In genomic region chr16:89855301-89855945, GRCh38 we compare ENCODE assay signal across 27 cellular contexts.
"Had no signal": no experiment of that assay in that cellular context is flagged by ENCODE, and none has a peak within 500 bp of the region (broad histone marks: within the 10 kb centered on the region; RNA-seq: fewer than 3 reads in every experiment).

No MANE protein-coding gene starts in this region.

- H3K27ac Mint-ChIP-seq: activated naive CD4-positive, alpha-beta T cell treated with anti-CD3 and anti-CD28 coated beads, Interleukin-2, amount 50 U/mL, for 72 hours; activated T-cell treated with anti-CD3 and anti-CD28 coated beads, Interleukin-2, amount 50 U/mL, for 72 hours; endodermal cell; natural killer cell treated with Interleukin-12 subunit alpha and Interleukin-12 subunit beta and Interleukin-15 and Interleukin-18, amount 100 ng/mL, for 72 hours; progenitor cell of endocrine pancreas; stimulated activated naive CD8-positive, alpha-beta T cell treated with anti-CD3 and anti-CD28 coated beads, Interleukin-15, Interleukin-2, amounts not matched to agents 100 ng/mL and 50 ng/mL, for 24 hours; T-helper 2 cell treated with Interferon-gamma antibody and Interleukin-4, amounts not matched to agents 5 μg/mL and 100 μg/mL, for 36 hours had no signal

- H3K4me1 Mint-ChIP-seq: endodermal cell had no signal

- H3K27me3 ChIP-seq: esophagus muscularis mucosa, foreskin keratinocyte, heart right ventricle, left lung, right lobe of liver, thyroid gland had no signal

- H3K9me3 ChIP-seq: esophagus muscularis mucosa, heart right ventricle, left lung, right lobe of liver, thyroid gland had no signal

- H3K36me3 Mint-ChIP-seq: activated naive CD4-positive, alpha-beta T cell treated with anti-CD3 and anti-CD28 coated beads, Interleukin-2, amount 50 U/mL, for 72 hours; natural killer cell treated with Interleukin-12 subunit alpha and Interleukin-12 subunit beta and Interleukin-15 and Interleukin-18, amount 100 ng/mL, for 72 hours had no signal

- H3K4me1 ChIP-seq: foreskin keratinocyte, heart right ventricle, left lung had no signal

- H3K36me3 ChIP-seq: heart right ventricle, left lung, right lobe of liver, thyroid gland had no signal

- ATAC-seq: activated naive CD4-positive, alpha-beta T cell treated with anti-CD3 and anti-CD28 coated beads, Interleukin-2, amount 50 U/mL, for 72 hours; activated T-cell treated with anti-CD3 and anti-CD28 coated beads, Interleukin-2, amount 50 U/mL, for 72 hours; foreskin keratinocyte; left lung; natural killer cell treated with Interleukin-12 subunit alpha and Interleukin-12 subunit beta and Interleukin-15 and Interleukin-18, amount 100 ng/mL, for 72 hours had no signal

- H3K9me3 Mint-ChIP-seq: activated naive CD4-positive, alpha-beta T cell treated with anti-CD3 and anti-CD28 coated beads, Interleukin-2, amount 50 U/mL, for 72 hours; activated T-cell treated with anti-CD3 and anti-CD28 coated beads, Interleukin-2, amount 50 U/mL, for 72 hours; central memory CD8-positive, alpha-beta T cell; dendritic cell treated with granulocyte-macrophage colony-stimulating factor and Interleukin-4, amounts not matched to agents 40 ng/mL and 50 ng/mL, for 4 days; endodermal cell; natural killer cell treated with Interleukin-12 subunit alpha and Interleukin-12 subunit beta and Interleukin-15 and Interleukin-18, amount 100 ng/mL, for 72 hours; stimulated activated naive CD8-positive, alpha-beta T cell treated with anti-CD3 and anti-CD28 coated beads, Interleukin-15, Interleukin-2, amounts not matched to agents 100 ng/mL and 50 ng/mL, for 24 hours; T-helper 2 cell treated with Interferon-gamma antibody and Interleukin-4, amounts not matched to agents 5 μg/mL and 100 μg/mL, for 36 hours had no signal

- H3K4me3 ChIP-seq: esophagus muscularis mucosa, heart right ventricle, left lung, lung, right lobe of liver, skin epidermis, thyroid gland had no signal

- H3K4me3 Mint-ChIP-seq: activated T-cell treated with anti-CD3 and anti-CD28 coated beads, Interleukin-2, amount 50 U/mL, for 72 hours; central memory CD8-positive, alpha-beta T cell; dendritic cell treated with granulocyte-macrophage colony-stimulating factor and Interleukin-4, amounts not matched to agents 40 ng/mL and 50 ng/mL, for 4 days; endodermal cell; natural killer cell treated with Interleukin-12 subunit alpha and Interleukin-12 subunit beta and Interleukin-15 and Interleukin-18, amount 100 ng/mL, for 72 hours; stimulated activated naive CD8-positive, alpha-beta T cell treated with anti-CD3 and anti-CD28 coated beads, Interleukin-15, Interleukin-2, amounts not matched to agents 100 ng/mL and 50 ng/mL, for 24 hours; T-helper 2 cell treated with Interferon-gamma antibody and Interleukin-4, amounts not matched to agents 5 μg/mL and 100 μg/mL, for 36 hours had no signal

- DNase-seq: activated CD4-positive, alpha-beta T cell treated with anti-CD3 and anti-CD28 coated beads for 4 hours; activated CD4-positive, alpha-beta T cell treated with anti-CD3 and anti-CD28 coated beads, Interleukin-2, amount 50 U/mL, for 4 hours; activated naive CD4-positive, alpha-beta T cell; activated T-cell treated with anti-CD3 and anti-CD28 coated beads for 4 hours; activated T-cell treated with anti-CD3 and anti-CD28 coated beads, Interleukin-2, amount 50 U/mL, for 72 hours; foreskin keratinocyte; heart right ventricle; left lung; mesendoderm; right lobe of liver; stimulated activated CD4-positive, alpha-beta T cell treated with anti-CD3 and anti-CD28 coated beads, Interleukin-12 subunit alpha, Interleukin-12 subunit beta, amount 100 ng/mL, for 4 hours; stimulated activated CD4-positive, alpha-beta T cell treated with anti-CD3 and anti-CD28 coated beads, Interleukin-4, amount 100 ng/mL, for 1 hour; substantia nigra; T-helper 1 cell; thyroid gland had no signal

- H3K27ac ChIP-seq: esophagus muscularis mucosa, foreskin keratinocyte, heart right ventricle, left lung, right lobe of liver, skin epidermis, thyroid gland, VCaP had no signal

- H3K27me3 Mint-ChIP-seq: central memory CD8-positive, alpha-beta T cell; natural killer cell treated with Interleukin-12 subunit alpha and Interleukin-12 subunit beta and Interleukin-15 and Interleukin-18, amount 100 ng/mL, for 72 hours; progenitor cell of endocrine pancreas; stimulated activated naive CD8-positive, alpha-beta T cell treated with anti-CD3 and anti-CD28 coated beads, Interleukin-15, Interleukin-2, amounts not matched to agents 100 ng/mL and 50 ng/mL, for 24 hours had no signal
